Comparison of ENCODE assay signal across 3 cellular contexts in the genomic region with DNA sequence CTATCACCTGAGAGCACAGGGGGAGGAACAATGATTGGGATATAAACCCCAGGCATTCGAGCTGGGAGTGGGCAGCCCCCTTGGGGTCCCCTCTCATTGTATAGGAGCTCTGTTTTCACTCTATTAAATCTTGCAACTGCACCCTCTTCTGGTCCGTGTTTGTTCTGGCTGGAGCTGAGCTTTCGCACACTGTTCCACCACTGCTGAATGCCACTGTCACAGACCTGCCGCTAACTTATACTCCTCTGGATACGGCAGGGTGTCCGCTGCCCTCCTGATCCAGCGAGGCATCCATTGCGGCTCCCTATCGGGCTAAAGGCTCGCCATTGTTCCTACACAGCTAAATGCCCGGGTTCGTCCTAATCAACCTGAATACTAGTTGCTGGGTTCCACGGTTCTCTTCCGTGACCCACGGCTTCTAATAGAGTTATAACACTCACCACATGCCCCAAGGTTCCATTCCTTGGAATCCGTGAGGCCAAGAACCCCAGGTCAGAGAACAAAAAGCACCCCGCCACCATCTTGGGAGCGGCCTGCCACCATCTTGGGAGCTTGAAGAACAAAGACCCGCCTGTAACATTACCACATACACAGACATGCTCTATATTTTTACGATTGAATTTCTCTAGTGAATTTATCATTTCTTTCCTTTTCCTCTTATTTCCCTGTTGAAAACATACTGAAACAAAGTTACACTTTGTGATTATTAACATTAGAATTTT.
TF ChIP-seq lines count a peak whose summit lies in the region.

No MANE protein-coding gene starts in this region.

TF ChIP-seq in HCT116, 20 proteins besides CTCF, POLR2A, EP300 and RAD21:
- TF ChIP-seq CBX3 (IDR thresholded peaks at IDR 0.05; ENCODE audit: low read depth): no peak

TF ChIP-seq in K562, 482 proteins besides CTCF, POLR2A, EP300 and RAD21:
- no peak for TF ChIP-seq FOXA3 (CRISPR knock-in tag; conservative IDR thresholded peaks at IDR 0.05 in 1 of 2, IDR thresholded peaks at IDR 0.05 in 1 of 2)
- no peak for TF ChIP-seq ZNF253 (CRISPR knock-in tag; conservative IDR thresholded peaks at IDR 0.05)
- no peak for TF ChIP-seq EWSR1 (IDR thresholded peaks at IDR 0.05; ENCODE audit: borderline replicate concordance, low read depth, partially characterized antibody)
- TF ChIP-seq DDX20 (tag; IDR thresholded peaks at IDR 0.05; ENCODE audit: low read depth): no peak
- no peak for TF ChIP-seq SMARCA5 (IDR thresholded peaks at IDR 0.05)
- no peak for TF ChIP-seq ZNF133 (CRISPR knock-in tag; IDR thresholded peaks at IDR 0.05)
- TF ChIP-seq SIN3A (IDR thresholded peaks at IDR 0.05; ENCODE audit: borderline replicate concordance in 2 of 2, control insufficient read depth in 1 of 2, low read depth in 2 of 2, low read length in 2 of 2): no peak

TF ChIP-seq in HepG2, 621 proteins besides CTCF, POLR2A, EP300 and RAD21:
- TF ChIP-seq, protein P1, sequence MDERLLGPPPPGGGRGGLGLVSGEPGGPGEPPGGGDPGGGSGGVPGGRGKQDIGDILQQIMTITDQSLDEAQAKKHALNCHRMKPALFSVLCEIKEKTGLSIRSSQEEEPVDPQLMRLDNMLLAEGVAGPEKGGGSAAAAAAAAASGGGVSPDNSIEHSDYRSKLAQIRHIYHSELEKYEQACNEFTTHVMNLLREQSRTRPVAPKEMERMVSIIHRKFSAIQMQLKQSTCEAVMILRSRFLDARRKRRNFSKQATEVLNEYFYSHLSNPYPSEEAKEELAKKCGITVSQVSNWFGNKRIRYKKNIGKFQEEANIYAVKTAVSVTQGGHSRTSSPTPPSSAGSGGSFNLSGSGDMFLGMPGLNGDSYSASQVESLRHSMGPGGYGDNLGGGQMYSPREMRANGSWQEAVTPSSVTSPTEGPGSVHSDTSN (CRISPR knock-in tag; IDR thresholded peaks at IDR 0.05): no peak
- TF ChIP-seq JUND (CRISPR knock-in tag; IDR thresholded peaks at IDR 0.05): no peak
- TF ChIP-seq ZNF761 (CRISPR knock-in tag; conservative IDR thresholded peaks at IDR 0.05): no peak
- no peak for TF ChIP-seq TBL1XR1 (IDR thresholded peaks at IDR 0.05; ENCODE audit: borderline replicate concordance, low read length, partially characterized antibody)
- no peak for TF ChIP-seq CHD4 (IDR thresholded peaks at IDR 0.05; ENCODE audit: borderline replicate concordance, low read length)
- TF ChIP-seq ZNF614 (CRISPR knock-in tag; IDR thresholded peaks at IDR 0.05; ENCODE audit: borderline replicate concordance): no peak
- no peak for TF ChIP-seq KMT2A (CRISPR knock-in tag; IDR thresholded peaks at IDR 0.05)
- TF ChIP-seq ZNF367 (CRISPR knock-in tag; IDR thresholded peaks at IDR 0.05; ENCODE audit: borderline replicate concordance): no peak
- TF ChIP-seq, protein P2, sequence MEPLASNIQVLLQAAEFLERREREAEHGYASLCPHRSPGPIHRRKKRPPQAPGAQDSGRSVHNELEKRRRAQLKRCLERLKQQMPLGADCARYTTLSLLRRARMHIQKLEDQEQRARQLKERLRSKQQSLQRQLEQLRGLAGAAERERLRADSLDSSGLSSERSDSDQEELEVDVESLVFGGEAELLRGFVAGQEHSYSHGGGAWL (CRISPR knock-in tag; IDR thresholded peaks at IDR 0.05): no peak
- no peak for TF ChIP-seq KAT7 (CRISPR knock-in tag; IDR thresholded peaks at IDR 0.05; ENCODE audit: borderline replicate concordance)
- TF ChIP-seq TEAD2 (CRISPR knock-in tag; IDR thresholded peaks at IDR 0.05): no peak
- TF ChIP-seq MATR3 (CRISPR knock-in tag; IDR thresholded peaks at IDR 0.05): no peak
TF ChIP-seq in HepG2: peak in this region for 0.
